In the genomic region with DNA sequence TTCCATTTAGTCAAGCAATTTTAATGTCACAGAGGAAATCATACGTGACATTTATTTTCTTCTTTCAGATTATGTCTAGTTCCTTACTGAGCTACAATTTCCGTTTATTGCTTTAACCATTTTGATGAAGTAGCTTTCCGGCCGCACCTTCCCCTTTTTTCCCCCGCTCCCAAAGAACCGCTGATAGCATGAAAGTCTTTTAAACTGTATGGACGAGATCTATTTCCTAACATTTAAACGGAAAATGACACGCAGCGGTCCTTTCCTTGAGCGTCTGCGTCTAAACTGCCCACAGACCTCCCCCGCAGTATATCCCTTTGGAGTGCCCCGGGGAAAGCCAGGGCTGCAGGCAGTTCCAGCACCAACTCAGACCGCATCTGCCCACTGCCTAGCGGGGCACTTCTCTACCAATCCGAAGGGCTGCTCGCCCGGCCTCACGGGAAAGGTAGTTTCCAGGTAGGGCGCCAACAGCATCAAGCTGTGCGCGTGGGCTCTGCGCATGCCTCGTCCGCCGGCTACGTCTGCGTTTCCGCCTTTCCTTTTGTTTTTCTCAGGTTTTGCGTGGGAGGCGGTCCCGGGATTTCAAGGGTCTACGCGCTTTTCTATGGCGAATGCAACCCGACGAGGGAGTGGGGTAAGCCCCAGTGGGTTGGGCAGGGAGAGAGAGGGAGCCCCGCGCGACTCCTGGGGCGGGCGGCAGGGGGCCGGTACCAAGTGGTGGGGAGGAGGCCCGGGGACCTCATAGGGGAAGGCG, we compare ENCODE assay signal across 1 cellular context.
TF ChIP-seq lines count a peak whose summit lies in the region.

Gene ZNF33A (plus strand): TSS at position 526 of the 754 bp plus-strand sequence. CDS start 1,667 bp downstream, outside the sequence.

TF ChIP-seq in HEK293, 187 proteins besides CTCF, POLR2A, EP300 and RAD21 (continued from another document and continues in another):
- TF ChIP-seq, protein P1, sequence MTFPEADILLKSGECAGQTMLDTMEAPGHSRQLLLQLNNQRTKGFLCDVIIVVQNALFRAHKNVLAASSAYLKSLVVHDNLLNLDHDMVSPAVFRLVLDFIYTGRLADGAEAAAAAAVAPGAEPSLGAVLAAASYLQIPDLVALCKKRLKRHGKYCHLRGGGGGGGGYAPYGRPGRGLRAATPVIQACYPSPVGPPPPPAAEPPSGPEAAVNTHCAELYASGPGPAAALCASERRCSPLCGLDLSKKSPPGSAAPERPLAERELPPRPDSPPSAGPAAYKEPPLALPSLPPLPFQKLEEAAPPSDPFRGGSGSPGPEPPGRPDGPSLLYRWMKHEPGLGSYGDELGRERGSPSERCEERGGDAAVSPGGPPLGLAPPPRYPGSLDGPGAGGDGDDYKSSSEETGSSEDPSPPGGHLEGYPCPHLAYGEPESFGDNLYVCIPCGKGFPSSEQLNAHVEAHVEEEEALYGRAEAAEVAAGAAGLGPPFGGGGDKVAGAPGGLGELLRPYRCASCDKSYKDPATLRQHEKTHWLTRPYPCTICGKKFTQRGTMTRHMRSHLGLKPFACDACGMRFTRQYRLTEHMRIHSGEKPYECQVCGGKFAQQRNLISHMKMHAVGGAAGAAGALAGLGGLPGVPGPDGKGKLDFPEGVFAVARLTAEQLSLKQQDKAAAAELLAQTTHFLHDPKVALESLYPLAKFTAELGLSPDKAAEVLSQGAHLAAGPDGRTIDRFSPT (tag by site-specific recombination; IDR thresholded peaks at IDR 0.05): peak; percentile 51
- TF ChIP-seq ZNF692 (tag by site-specific recombination; IDR thresholded peaks at IDR 0.05) (no peak), ZSCAN18 (tag by site-specific recombination; IDR thresholded peaks at IDR 0.05) (no peak), ZNF677 (tag by site-specific recombination; IDR thresholded peaks at IDR 0.05) (no peak), EGR2 (tag by site-specific recombination; IDR thresholded peaks at IDR 0.05; ENCODE audit: low read depth) (peak; percentile 88), ZSCAN23 (tag by site-specific recombination; IDR thresholded peaks at IDR 0.05) (no peak), ZNF10 (tag by site-specific recombination; IDR thresholded peaks at IDR 0.05) (0 out of 2 replicates have a peak, but pooled peaks have one; percentile 12), ZXDB (tag by site-specific recombination; IDR thresholded peaks at IDR 0.05) (peak; percentile 62; the same call in 1 of the 2 replicates), KLF16 (tag by site-specific recombination; IDR thresholded peaks at IDR 0.05) (no peak), ZNF600 (tag by site-specific recombination; IDR thresholded peaks at IDR 0.05) (no peak), ZNF791 (tag by site-specific recombination; IDR thresholded peaks at IDR 0.05) (no peak), ZNF121 (tag by site-specific recombination; IDR thresholded peaks at IDR 0.05) (no peak), ZNF324 (tag by site-specific recombination; IDR thresholded peaks at IDR 0.05) (no peak), ZNF341 (tag by site-specific recombination; IDR thresholded peaks at IDR 0.05; ENCODE audit: low read depth) (peak; percentile 83), ZIC2 (tag by site-specific recombination; IDR thresholded peaks at IDR 0.05) (peak; percentile 84), ZSCAN30 (tag by site-specific recombination; IDR thresholded peaks at IDR 0.05) (peak; percentile 18; the same call in 1 of the 2 replicates), ZNF626 (tag by site-specific recombination; IDR thresholded peaks at IDR 0.05) (no peak), ZEB2 (tag by site-specific recombination; IDR thresholded peaks at IDR 0.05) (peak; percentile 58), PRDM2 (tag by site-specific recombination; IDR thresholded peaks at IDR 0.05; ENCODE audit: borderline replicate concordance) (no peak), BCL11A (tag by site-specific recombination; IDR thresholded peaks at IDR 0.05; ENCODE audit: low read depth) (no peak), ZNF670 (tag by site-specific recombination; IDR thresholded peaks at IDR 0.05; ENCODE audit: low read depth) (no peak), ZNF2 (tag by site-specific recombination; IDR thresholded peaks at IDR 0.05) (peak; percentile 52; the same call in 1 of the 2 replicates), ZNF501 (tag by site-specific recombination; IDR thresholded peaks at IDR 0.05) (no peak; the same call in 1 of the 2 replicates), ZNF202 (tag by site-specific recombination; IDR thresholded peaks at IDR 0.05; ENCODE audit: borderline replicate concordance) (no peak), MZF1 (tag by site-specific recombination; IDR thresholded peaks at IDR 0.05; ENCODE audit: borderline replicate concordance) (peak; percentile 25; the same call in 1 of the 2 replicates), ZFHX2 (tag by site-specific recombination; conservative IDR thresholded peaks at IDR 0.05) (peak; percentile 88), ZNF658 (tag by site-specific recombination; IDR thresholded peaks at IDR 0.05) (no peak), ZNF140 (tag by site-specific recombination; IDR thresholded peaks at IDR 0.05) (no peak), SP7 (tag by site-specific recombination; IDR thresholded peaks at IDR 0.05) (peak; percentile 25), SP3 (tag by site-specific recombination; IDR thresholded peaks at IDR 0.05) (peak; percentile 64), ZFP3 (tag by site-specific recombination; IDR thresholded peaks at IDR 0.05; ENCODE audit: low read depth) (no peak), PRDM1 (tag by site-specific recombination; IDR thresholded peaks at IDR 0.05) (0 out of 2 replicates have a peak, but pooled peaks have one; percentile 26)
- TF ChIP-seq, protein P2, sequence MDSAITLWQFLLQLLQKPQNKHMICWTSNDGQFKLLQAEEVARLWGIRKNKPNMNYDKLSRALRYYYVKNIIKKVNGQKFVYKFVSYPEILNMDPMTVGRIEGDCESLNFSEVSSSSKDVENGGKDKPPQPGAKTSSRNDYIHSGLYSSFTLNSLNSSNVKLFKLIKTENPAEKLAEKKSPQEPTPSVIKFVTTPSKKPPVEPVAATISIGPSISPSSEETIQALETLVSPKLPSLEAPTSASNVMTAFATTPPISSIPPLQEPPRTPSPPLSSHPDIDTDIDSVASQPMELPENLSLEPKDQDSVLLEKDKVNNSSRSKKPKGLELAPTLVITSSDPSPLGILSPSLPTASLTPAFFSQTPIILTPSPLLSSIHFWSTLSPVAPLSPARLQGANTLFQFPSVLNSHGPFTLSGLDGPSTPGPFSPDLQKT (IDR thresholded peaks at IDR 0.05; ENCODE audit: borderline replicate concordance, low read depth, low read length): no peak
- TF ChIP-seq, protein P3, sequence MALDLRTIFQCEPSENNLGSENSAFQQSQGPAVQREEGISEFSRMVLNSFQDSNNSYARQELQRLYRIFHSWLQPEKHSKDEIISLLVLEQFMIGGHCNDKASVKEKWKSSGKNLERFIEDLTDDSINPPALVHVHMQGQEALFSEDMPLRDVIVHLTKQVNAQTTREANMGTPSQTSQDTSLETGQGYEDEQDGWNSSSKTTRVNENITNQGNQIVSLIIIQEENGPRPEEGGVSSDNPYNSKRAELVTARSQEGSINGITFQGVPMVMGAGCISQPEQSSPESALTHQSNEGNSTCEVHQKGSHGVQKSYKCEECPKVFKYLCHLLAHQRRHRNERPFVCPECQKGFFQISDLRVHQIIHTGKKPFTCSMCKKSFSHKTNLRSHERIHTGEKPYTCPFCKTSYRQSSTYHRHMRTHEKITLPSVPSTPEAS (tag by site-specific recombination; IDR thresholded peaks at IDR 0.05): no peak
- TF ChIP-seq, protein P4, sequence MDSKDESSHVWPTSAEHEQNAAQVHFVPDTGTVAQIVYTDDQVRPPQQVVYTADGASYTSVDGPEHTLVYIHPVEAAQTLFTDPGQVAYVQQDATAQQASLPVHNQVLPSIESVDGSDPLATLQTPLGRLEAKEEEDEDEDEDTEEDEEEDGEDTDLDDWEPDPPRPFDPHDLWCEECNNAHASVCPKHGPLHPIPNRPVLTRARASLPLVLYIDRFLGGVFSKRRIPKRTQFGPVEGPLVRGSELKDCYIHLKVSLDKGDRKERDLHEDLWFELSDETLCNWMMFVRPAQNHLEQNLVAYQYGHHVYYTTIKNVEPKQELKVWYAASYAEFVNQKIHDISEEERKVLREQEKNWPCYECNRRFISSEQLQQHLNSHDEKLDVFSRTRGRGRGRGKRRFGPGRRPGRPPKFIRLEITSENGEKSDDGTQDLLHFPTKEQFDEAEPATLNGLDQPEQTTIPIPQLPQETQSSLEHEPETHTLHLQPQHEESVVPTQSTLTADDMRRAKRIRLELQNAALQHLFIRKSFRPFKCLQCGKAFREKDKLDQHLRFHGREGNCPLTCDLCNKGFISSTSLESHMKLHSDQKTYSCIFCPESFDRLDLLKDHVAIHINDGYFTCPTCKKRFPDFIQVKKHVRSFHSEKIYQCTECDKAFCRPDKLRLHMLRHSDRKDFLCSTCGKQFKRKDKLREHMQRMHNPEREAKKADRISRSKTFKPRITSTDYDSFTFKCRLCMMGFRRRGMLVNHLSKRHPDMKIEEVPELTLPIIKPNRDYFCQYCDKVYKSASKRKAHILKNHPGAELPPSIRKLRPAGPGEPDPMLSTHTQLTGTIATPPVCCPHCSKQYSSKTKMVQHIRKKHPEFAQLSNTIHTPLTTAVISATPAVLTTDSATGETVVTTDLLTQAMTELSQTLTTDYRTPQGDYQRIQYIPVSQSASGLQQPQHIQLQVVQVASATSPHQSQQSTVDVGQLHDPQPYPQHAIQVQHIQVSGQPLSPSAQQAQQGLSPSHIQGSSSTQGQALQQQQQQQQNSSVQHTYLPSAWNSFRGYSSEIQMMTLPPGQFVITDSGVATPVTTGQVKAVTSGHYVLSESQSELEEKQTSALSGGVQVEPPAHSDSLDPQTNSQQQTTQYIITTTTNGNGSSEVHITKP (tag by site-specific recombination; IDR thresholded peaks at IDR 0.05): peak; percentile 97
- TF ChIP-seq, protein P5, sequence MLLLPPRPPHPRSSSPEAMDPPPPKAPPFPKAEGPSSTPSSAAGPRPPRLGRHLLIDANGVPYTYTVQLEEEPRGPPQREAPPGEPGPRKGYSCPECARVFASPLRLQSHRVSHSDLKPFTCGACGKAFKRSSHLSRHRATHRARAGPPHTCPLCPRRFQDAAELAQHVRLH (tag by site-specific recombination; IDR thresholded peaks at IDR 0.05): no peak; the same call in 1 of the 2 replicates
